ENCODE assay signal across 18 cellular contexts in the genomic region with DNA sequence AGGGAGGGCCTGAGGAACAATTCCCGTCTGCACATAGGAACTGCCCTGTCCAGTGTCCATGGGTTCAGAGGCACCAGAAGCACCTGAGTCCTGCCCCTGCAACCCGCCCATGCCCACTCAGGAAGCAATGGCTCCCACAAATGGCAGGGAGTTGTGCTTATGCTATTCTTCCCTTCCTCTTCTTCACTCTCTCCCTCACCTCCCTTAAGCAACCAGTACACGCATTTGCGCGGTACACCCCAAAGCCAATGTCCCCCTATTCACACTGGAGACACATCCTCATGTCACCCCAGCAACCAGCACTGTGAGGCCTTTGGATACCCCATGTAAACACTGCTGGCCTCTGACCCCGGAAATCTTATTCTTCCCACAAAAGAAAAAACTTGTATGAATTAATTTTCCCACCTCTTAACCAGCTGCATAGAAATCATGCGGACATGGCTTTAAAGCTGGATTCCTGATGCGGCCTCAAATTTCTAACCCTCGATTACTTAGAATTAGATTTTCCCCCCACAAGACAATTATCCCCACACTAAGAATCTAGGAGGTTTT. TPM values are rescaled to one million over a fixed set of nuclear protein-coding genes. Genes with fewer than 3 reads are reported as not detected.
A peak's percentile ranks its signal among the peaks of the same experiment; 100 is the strongest.
DNase-seq lines count a peak whose midpoint lies in the region; ATAC-seq and TF ChIP-seq lines count a peak whose summit lies in the region.
"Had no signal": no experiment of that assay in that cellular context is flagged by ENCODE, and none has a peak within 500 bp of the region (broad histone marks: within the 10 kb centered on the region; RNA-seq: fewer than 3 reads in every experiment).

No MANE protein-coding gene starts in this region.

- TF ChIP-seq CTCF in cardiac muscle cell (IDR thresholded peaks at IDR 0.05; ENCODE audit: low read depth, low read length): no peak

- ATAC-seq in left cardiac atrium (no peak), GM18498 (IDR thresholded peaks at IDR 0.05; ENCODE audit: unreplicated experiment) (no peak)
- ATAC-seq: A549; activated T-cell treated with anti-CD3 and anti-CD28 coated beads, Interleukin-2, amount 50 U/mL, for 4 hours had no signal

- peak overlapping the region; percentile 49 for H3K9ac ChIP-seq in SK-N-MC (ENCODE audit: insufficient read length)

- H3K27me3 ChIP-seq in cardiac muscle cell (no peaks in the 10 kb centered on the region), thymus (ENCODE audit: control insufficient read depth, insufficient read depth) (no peaks in the 10 kb centered on the region), MG63 (no peaks in the 10 kb centered on the region)
- H3K27me3 ChIP-seq: left lung, vagina had no signal

- H3K4me3 ChIP-seq in cardiac muscle cell: no peak overlapping the region
- H3K4me3 ChIP-seq in SK-N-MC: no peak overlapping the region
- no peak overlapping the region for H3K4me3 ChIP-seq in mesodermal cell (ENCODE audit: extremely low read depth, insufficient read depth, low read length, poor library complexity, severe bottlenecking)
- no peak overlapping the region for H3K4me3 ChIP-seq in thymus (ENCODE audit: low read length)
- H3K4me3 ChIP-seq in MG63: no peak overlapping the region
- H3K4me3 ChIP-seq: A549, coronary artery, left lung, vagina had no signal

- 92 to 93% methylated on average over 7 to 8 of the region's 9 CpGs for WGBS in mesodermal cell (ENCODE audit: insufficient coverage in 2 of 2), 2 experiments
- 91% methylated on average over 9 of the region's 9 CpGs for WGBS in thymus

- intact Hi-C loops in left cardiac atrium (cut with DNase I): no loop called here

- H3K4me1 ChIP-seq in cardiac muscle cell (ENCODE audit: low read depth): peaks cover 46% of the 10 kb centered on the region
- H3K4me1 ChIP-seq in mesodermal cell (ENCODE audit: control insufficient read depth, insufficient read depth, low read length, poor library complexity, severe bottlenecking): peaks cover 87% of the 10 kb centered on the region
- H3K4me1 ChIP-seq in thymus (ENCODE audit: control insufficient read depth, insufficient read depth, low read length): peaks cover 56% of the 10 kb centered on the region
- H3K4me1 ChIP-seq: A549 had no signal

- H3K36me3 ChIP-seq in cardiac muscle cell: no peaks in the 10 kb centered on the region
- H3K36me3 ChIP-seq in SK-N-MC (ENCODE audit: insufficient read depth, low read length): peaks cover 8% of the 10 kb centered on the region
- peaks cover 22% of the 10 kb centered on the region for H3K36me3 ChIP-seq in mesodermal cell (ENCODE audit: control insufficient read depth, insufficient read depth, low read length)
- H3K36me3 ChIP-seq in thymus (ENCODE audit: control insufficient read depth, insufficient read depth): no peaks in the 10 kb centered on the region
- H3K36me3 ChIP-seq in MG63: no peaks in the 10 kb centered on the region
- H3K36me3 ChIP-seq: left lung, vagina had no signal

- peak overlapping the region; percentile 80 for H3K27ac ChIP-seq in cardiac muscle cell
- peak overlapping the region; percentile 45 for H3K27ac ChIP-seq in SK-N-MC
- H3K27ac ChIP-seq in mesodermal cell (ENCODE audit: low read depth, low read length, severe bottlenecking): peak overlapping the region; percentile 36
- peak overlapping the region; percentile 66 for H3K27ac ChIP-seq in thymus (ENCODE audit: low read depth)
- H3K27ac ChIP-seq: A549, left lung, vagina had no signal

- H3K9me3 ChIP-seq in cardiac muscle cell (ENCODE audit: low read depth) (no peaks in the 10 kb centered on the region), SK-N-MC (ENCODE audit: low read depth, low read length) (no peaks in the 10 kb centered on the region), mesodermal cell (ENCODE audit: control insufficient read depth, low read length) (no peaks in the 10 kb centered on the region), thymus (ENCODE audit: control insufficient read depth) (no peaks in the 10 kb centered on the region), MG63 (no peaks in the 10 kb centered on the region)
- H3K9me3 ChIP-seq: A549, Caco-2, left lung, vagina had no signal

- DNase-seq in cardiac muscle cell (ENCODE audit: low read depth in 1 of 2, low spot score in 1 of 2) (no peak), left cardiac atrium (no peak), SK-N-MC (ENCODE audit: low read depth, low spot score) (no peak), MG63 (no peak), iPS-NIHi7 (ENCODE audit: extremely low spot score) (no peak)
- DNase-seq: activated T-cell treated with anti-CD3 and anti-CD28 coated beads, Interleukin-2, amount 50 U/mL, for 4 hours; amniotic stem cell; NCI-H1930; NCI-H748 treated with DMSO at 0.1 percent for 48 hours; stimulated activated CD4-positive, alpha-beta T cell treated with anti-CD3 and anti-CD28 coated beads, Interleukin-4, amount 100 ng/mL, for 24 hours had no signal

RNA-seq across cellular contexts. Expression of gene FYN, which starts 30.9 kb away (rescaled TPM):
- total RNA-seq in cardiac muscle cell (90.5 and 95.7 TPM in 2 replicates), left cardiac atrium (10 to 100 TPM; 60.4 to 75.8 TPM)
- polyA plus RNA-seq in cardiac muscle cell (87.0 and 104 TPM in 2 replicates), thymus (93.9 TPM)
- 145 TPM for polyA plus RNA-seq in mesodermal cell (2013, experiment 1 of 2)
- 124 TPM for polyA plus RNA-seq in mesodermal cell (2013, experiment 2 of 2)
- 48.7 and 69.0 TPM in 2 replicates for total RNA-seq in MG63 (2014; rRNA removed; shearing (Covaris generic); ENCODE audit: low replicate concordance)
